10 cellular contexts compared by ENCODE assay signal in the genomic region with DNA sequence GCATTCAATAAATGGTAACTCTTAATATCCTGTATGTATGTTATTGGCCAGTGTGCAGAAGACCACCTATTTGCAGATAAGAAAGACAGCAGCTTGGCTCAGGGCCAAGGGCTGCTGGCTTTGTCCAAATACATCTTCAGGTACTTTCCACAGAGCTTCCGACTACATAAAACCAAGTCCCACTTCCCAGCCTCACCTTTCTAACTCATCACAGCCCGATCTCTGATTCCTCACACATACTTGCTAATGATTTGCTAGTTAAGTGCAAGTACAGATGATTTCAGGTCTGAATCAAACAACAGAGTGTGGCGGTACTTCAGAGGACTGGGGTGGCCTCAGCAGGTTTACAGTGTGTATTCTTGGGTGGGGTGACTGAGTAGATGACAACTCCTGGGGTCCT.
DNase-seq lines count a peak whose midpoint lies in the region; ATAC-seq and TF ChIP-seq lines count a peak whose summit lies in the region.
"Had no signal": no experiment of that assay in that cellular context is flagged by ENCODE, and none has a peak within 500 bp of the region (broad histone marks: within the 10 kb centered on the region; RNA-seq: fewer than 3 reads in every experiment).

No MANE protein-coding gene starts in this region.

- no peaks in the 10 kb centered on the region for H3K36me3 ChIP-seq in prostate gland

- TF ChIP-seq CTCF in chondrocyte (IDR thresholded peaks at IDR 0.05) (no peak), prostate gland (IDR thresholded peaks at IDR 0.05) (no peak)

- peaks cover 47% of the 10 kb centered on the region for H3K4me1 Mint-ChIP-seq in chondrocyte (ENCODE audit: low read depth)
- H3K4me1 Mint-ChIP-seq in stimulated activated naive B cell treated with anti-CD40 and anti-IgM and Interleukin-4, amounts not matched to agents 10 μg/mL and 1 μg/mL and 100 μg/mL, for 72 hours = peaks cover 0 to 1% of the 10 kb centered on the region in 2 donors

- no peaks in the 10 kb centered on the region for H3K9me3 Mint-ChIP-seq in chondrocyte (ENCODE audit: low read depth)
- H3K9me3 Mint-ChIP-seq in stimulated activated naive B cell treated with anti-CD40 and anti-IgM and Interleukin-4, amounts not matched to agents 10 μg/mL and 1 μg/mL and 100 μg/mL, for 72 hours = no peaks in the 10 kb centered on the region
- H3K9me3 Mint-ChIP-seq: activated T-helper 1 cell treated with anti-CD3 and anti-CD28 coated beads, Interleukin-12 subunit alpha, Interleukin-12 subunit beta, Interleukin-2, Interleukin-4 antibody, amounts not matched to agents 30 ng/mL and 10 ng/mL and 1 ng/mL, durations not matched to agents 14 hours and 24 hours and 36 hours had no signal

- WGBS in prostate gland = 66% methylated on average over 3 of the region's 3 CpGs

- H3K4me1 ChIP-seq in prostate gland (replicated peaks) = no peaks in the 10 kb centered on the region

- no peak overlapping the region for H3K4me3 ChIP-seq in prostate gland

- H3K27me3 Mint-ChIP-seq in chondrocyte (ENCODE audit: low read depth) = no peaks in the 10 kb centered on the region
- H3K27me3 Mint-ChIP-seq in stimulated activated naive B cell treated with anti-CD40 and anti-IgM and Interleukin-4, amounts not matched to agents 10 μg/mL and 1 μg/mL and 100 μg/mL, for 72 hours = no peaks in the 10 kb centered on the region

- peaks cover 4% of the 10 kb centered on the region for H3K36me3 Mint-ChIP-seq in chondrocyte (ENCODE audit: low read depth)
- no peaks in the 10 kb centered on the region for H3K36me3 Mint-ChIP-seq in stimulated activated naive B cell treated with anti-CD40 and anti-IgM and Interleukin-4, amounts not matched to agents 10 μg/mL and 1 μg/mL and 100 μg/mL, for 72 hours

- ATAC-seq in GM18511 (IDR thresholded peaks at IDR 0.05; ENCODE audit: unreplicated experiment) (peak; percentile 45), HG03342 (IDR thresholded peaks at IDR 0.05; ENCODE audit: unreplicated experiment) (peak; percentile 19), GM18519 (IDR thresholded peaks at IDR 0.05; ENCODE audit: low FRiP score, unreplicated experiment) (no peak)
- no peak for ATAC-seq in stimulated activated naive B cell treated with anti-CD40 and anti-IgM and Interleukin-4, amounts not matched to agents 10 μg/mL and 1 μg/mL and 100 μg/mL, for 72 hours (replicated peaks)

- no peaks in the 10 kb centered on the region for H3K27me3 ChIP-seq in prostate gland (replicated peaks; ENCODE audit: insufficient read depth)

- H3K4me3 Mint-ChIP-seq in chondrocyte (ENCODE audit: unreplicated experiment) = no peak overlapping the region
- no peak overlapping the region for H3K4me3 Mint-ChIP-seq in stimulated activated naive B cell treated with anti-CD40 and anti-IgM and Interleukin-4, amounts not matched to agents 10 μg/mL and 1 μg/mL and 100 μg/mL, for 72 hours
- H3K4me3 Mint-ChIP-seq: activated T-helper 1 cell treated with anti-CD3 and anti-CD28 coated beads, Interleukin-12 subunit alpha, Interleukin-12 subunit beta, Interleukin-2, Interleukin-4 antibody, amounts not matched to agents 30 ng/mL and 10 ng/mL and 1 ng/mL, durations not matched to agents 14 hours and 24 hours and 36 hours had no signal

- H3K27ac Mint-ChIP-seq in chondrocyte (ENCODE audit: unreplicated experiment) = peak overlapping the region; percentile 45
- H3K27ac Mint-ChIP-seq in stimulated activated naive B cell treated with anti-CD40 and anti-IgM and Interleukin-4, amounts not matched to agents 10 μg/mL and 1 μg/mL and 100 μg/mL, for 72 hours = no peak overlapping the region
- H3K27ac Mint-ChIP-seq: activated T-helper 1 cell treated with anti-CD3 and anti-CD28 coated beads, Interleukin-12 subunit alpha, Interleukin-12 subunit beta, Interleukin-2, Interleukin-4 antibody, amounts not matched to agents 30 ng/mL and 10 ng/mL and 1 ng/mL, durations not matched to agents 14 hours and 24 hours and 36 hours had no signal

- no peaks in the 10 kb centered on the region for H3K9me3 ChIP-seq in prostate gland

- DNase-seq in chondrocyte (ENCODE audit: low spot score) (no peak), prostate gland (ENCODE audit: low spot score) (no peak), NCI-H82 treated with DMSO at 0.1 percent for 48 hours (lab: John Stamatoyannopoulos, UW; ENCODE audit: unreplicated experiment) (no peak), NCI-H2227 (lab: John Stamatoyannopoulos, UW; ENCODE audit: unreplicated experiment) (no peak)
- no peak for DNase-seq in stimulated activated naive B cell treated with anti-CD40 and anti-IgM and Interleukin-4, amounts not matched to agents 10 μg/mL and 1 μg/mL and 100 μg/mL, for 72 hours
- DNase-seq: NCI-H510A treated with DMSO at 0.1 percent for 48 hours had no signal

- intact Hi-C loops in prostate gland (cut with DNase I) = no loop called here

- TF ChIP-seq POLR2A in prostate gland (IDR thresholded peaks at IDR 0.05) = no peak

- H3K27ac ChIP-seq in prostate gland = peak overlapping the region; percentile 46 to 54

Comparison
In these comparisons a context has a peak if more than half of its experiments do, and no peak if none do; other contexts are left out.
1. ATAC-seq: peak in GM18511 (single experiment) and HG03342 (single experiment); none in GM18519 (single experiment) and stimulated activated naive B cell treated with anti-CD40 and anti-IgM and Interleukin-4, amounts not matched to agents 10 μg/mL and 1 μg/mL and 100 μg/mL, for 72 hours (0 of 2).